28 cellular contexts compared by ENCODE assay signal in genomic region chr14:105391541-105391940, GRCh38. TPM values are rescaled to one million over a fixed set of nuclear protein-coding genes. Genes with fewer than 3 reads are reported as not detected.
"Had no signal": no experiment of that assay in that cellular context is flagged by ENCODE, and none has a peak within 500 bp of the region (broad histone marks: within the 10 kb centered on the region; RNA-seq: fewer than 3 reads in every experiment).

No MANE protein-coding gene starts in this region.

- DNase-seq: activated CD4-positive, alpha-beta T cell treated with anti-CD3 and anti-CD28 coated beads, Interleukin-2, amount 50 U/mL, for 4 hours; activated CD8-positive, alpha-beta memory T cell treated with anti-CD3 and anti-CD28 coated beads for 24 hours; activated CD8-positive, alpha-beta memory T cell treated with anti-CD3 and anti-CD28 coated beads, Interleukin-2, amount 50 U/mL, for 4 hours; activated naive CD4-positive, alpha-beta T cell; activated T-cell treated with anti-CD3 and anti-CD28 coated beads, Interleukin-2, amount 50 U/mL, for 24 hours; amniotic stem cell; colonic mucosa; esophagus squamous epithelium; gastrocnemius medialis; head of caudate nucleus; hypothalamus; natural killer cell; small intestine; stimulated activated CD4-positive, alpha-beta T cell treated with anti-CD3 and anti-CD28 coated beads, Interleukin-15, amount 100 ng/mL, for 24 hours; stimulated activated naive B cell treated with anti-CD40 and anti-IgM and Interleukin-4, amounts not matched to agents 10 μg/mL and 1 μg/mL and 100 μg/mL, for 72 hours; SW 1271 had no signal

- H3K36me3 ChIP-seq: breast epithelium, colonic mucosa, neutrophil had no signal

- H3K4me3 Mint-ChIP-seq: activated naive CD8-positive, alpha-beta T cell; activated T-cell treated with anti-CD3 and anti-CD28 coated beads, Interleukin-2, amount 50 U/mL, for 24 hours; central memory CD8-positive, alpha-beta T cell; natural killer cell; stimulated activated naive B cell treated with anti-CD40 and anti-IgM and Interleukin-4, amounts not matched to agents 10 μg/mL and 1 μg/mL and 100 μg/mL, for 72 hours had no signal

- H3K9ac ChIP-seq: parathyroid adenoma had no signal

- H3K27me3 ChIP-seq: breast epithelium, colonic mucosa, esophagus squamous epithelium, gastrocnemius medialis, neutrophil, upper lobe of left lung had no signal

- H3K9me3 ChIP-seq: breast epithelium, colonic mucosa, esophagus squamous epithelium, gastrocnemius medialis, neutrophil, thoracic aorta, upper lobe of left lung had no signal

- H3K36me3 Mint-ChIP-seq: activated naive CD8-positive, alpha-beta T cell; natural killer cell had no signal

- H3K4me1 Mint-ChIP-seq: central memory CD8-positive, alpha-beta T cell had no signal

- H3K9me3 Mint-ChIP-seq: activated T-cell treated with anti-CD3 and anti-CD28 coated beads, Interleukin-2, amount 50 U/mL, for 24 hours; activated T-helper 2 cell treated with anti-CD3 and anti-CD28 coated beads, Interferon-gamma antibody, Interleukin-2, Interleukin-4, amounts not matched to agents 10 μg/mL and 5 μg/mL and 100 μg/mL, durations not matched to agents 14 hours and 24 hours and 36 hours; central memory CD8-positive, alpha-beta T cell; natural killer cell; stimulated activated naive B cell treated with anti-CD40 and anti-IgM and Interleukin-4, amounts not matched to agents 10 μg/mL and 1 μg/mL and 100 μg/mL, for 72 hours had no signal

- H3K27ac Mint-ChIP-seq: activated naive CD8-positive, alpha-beta T cell; activated T-cell treated with anti-CD3 and anti-CD28 coated beads, Interleukin-2, amount 50 U/mL, for 24 hours; activated T-helper 2 cell treated with anti-CD3 and anti-CD28 coated beads, Interferon-gamma antibody, Interleukin-2, Interleukin-4, amounts not matched to agents 10 μg/mL and 5 μg/mL and 100 μg/mL, durations not matched to agents 14 hours and 24 hours and 36 hours; natural killer cell; stimulated activated naive B cell treated with anti-CD40 and anti-IgM and Interleukin-4, amounts not matched to agents 10 μg/mL and 1 μg/mL and 100 μg/mL, for 72 hours had no signal

- H3K27me3 Mint-ChIP-seq: activated naive CD8-positive, alpha-beta T cell; activated T-cell treated with anti-CD3 and anti-CD28 coated beads, Interleukin-2, amount 50 U/mL, for 24 hours; central memory CD8-positive, alpha-beta T cell; stimulated activated naive B cell treated with anti-CD40 and anti-IgM and Interleukin-4, amounts not matched to agents 10 μg/mL and 1 μg/mL and 100 μg/mL, for 72 hours had no signal

- H3K4me1 ChIP-seq: breast epithelium, colonic mucosa, parathyroid adenoma had no signal

- ATAC-seq: gastrocnemius medialis; left cardiac atrium; natural killer cell; sciatic nerve; stimulated activated naive B cell treated with anti-CD40 and anti-IgM and Interleukin-4, amounts not matched to agents 10 μg/mL and 1 μg/mL and 100 μg/mL, for 72 hours had no signal

- H3K4me3 ChIP-seq: breast epithelium, colonic mucosa, esophagus squamous epithelium, gastrocnemius medialis, SK-N-MC, thoracic aorta, upper lobe of left lung had no signal

- H3K27ac ChIP-seq: breast epithelium, colonic mucosa, esophagus squamous epithelium, gastrocnemius medialis, neutrophil, parathyroid adenoma, SK-N-MC, thoracic aorta, upper lobe of left lung, VCaP had no signal

RNA-seq across cellular contexts. Expression of gene TEX22, which starts 6.8 kb away (rescaled TPM):
- total RNA-seq: gastrocnemius medialis, thoracic aorta had no signal
